Comparison of ENCODE assay signal across 19 cellular contexts in genomic region chr10:21603721-21604120, GRCh38.
"Had no signal": no experiment of that assay in that cellular context is flagged by ENCODE, and none has a peak within 500 bp of the region (broad histone marks: within the 10 kb centered on the region; RNA-seq: fewer than 3 reads in every experiment).

No MANE protein-coding gene starts in this region.

- H3K4me1 ChIP-seq: neural progenitor cell, uterus had no signal

- H3K27me3 ChIP-seq: foreskin keratinocyte, hepatocyte, neural progenitor cell, ovary, spleen, tibial artery, upper lobe of left lung, uterus had no signal

- H3K4me1 Mint-ChIP-seq: neural progenitor cell had no signal

- H3K9me3 ChIP-seq: mucosa of descending colon, ovary, upper lobe of left lung, uterus had no signal

- H3K4me3 ChIP-seq: hepatocyte, mucosa of descending colon, neural progenitor cell, ovary, spleen, tibial artery, upper lobe of left lung, uterus had no signal

- H3K27ac Mint-ChIP-seq: naive thymus-derived CD8-positive, alpha-beta T cell; neural progenitor cell; stimulated activated memory B cell treated with anti-CD40 and anti-IgM and Interleukin-4, amounts not matched to agents 10 μg/mL and 1 μg/mL and 100 μg/mL, for 72 hours; stimulated activated naive CD8-positive, alpha-beta T cell treated with anti-CD3 and anti-CD28 coated beads, Interleukin-15, Interleukin-2, amounts not matched to agents 100 ng/mL and 50 ng/mL, for 24 hours had no signal

- H3K27ac ChIP-seq: foreskin keratinocyte, hepatocyte, neural progenitor cell, ovary, spleen, tibial artery, upper lobe of left lung, uterus had no signal

- H3K27me3 Mint-ChIP-seq: naive thymus-derived CD8-positive, alpha-beta T cell; stimulated activated memory B cell treated with anti-CD40 and anti-IgM and Interleukin-4, amounts not matched to agents 10 μg/mL and 1 μg/mL and 100 μg/mL, for 72 hours; stimulated activated naive CD8-positive, alpha-beta T cell treated with anti-CD3 and anti-CD28 coated beads, Interleukin-15, Interleukin-2, amounts not matched to agents 100 ng/mL and 50 ng/mL, for 24 hours had no signal

- H2AFZ ChIP-seq: hepatocyte, neural progenitor cell had no signal

- H3K36me3 ChIP-seq: ovary, tibial artery, uterus had no signal

- DNase-seq: foreskin keratinocyte; head of caudate nucleus; mucosa of descending colon; naive thymus-derived CD8-positive, alpha-beta T cell; nucleus accumbens; ovary; right cardiac atrium; spleen; stimulated activated CD4-positive, alpha-beta T cell treated with anti-CD3 and anti-CD28 coated beads, Interleukin-15, amount 100 ng/mL, for 24 hours; stimulated activated CD4-positive, alpha-beta T cell treated with anti-CD3 and anti-CD28 coated beads, Interleukin-1b, Interleukin-23, amount 100 ng/mL, for 48 hours; stimulated activated CD4-positive, alpha-beta T cell treated with anti-CD3 and anti-CD28 coated beads, Interleukin-4, amount 100 ng/mL, for 24 hours; tibial artery; upper lobe of left lung; uterus had no signal

- FAIRE-seq: endothelial cell of umbilical vein had no signal

- ATAC-seq: foreskin keratinocyte; mucosa of descending colon; naive thymus-derived CD8-positive, alpha-beta T cell; right cardiac atrium; stimulated activated memory B cell treated with anti-CD40 and anti-IgM and Interleukin-4, amounts not matched to agents 10 μg/mL and 1 μg/mL and 100 μg/mL, for 72 hours had no signal

- H3K4me3 Mint-ChIP-seq: naive thymus-derived CD8-positive, alpha-beta T cell; neural progenitor cell; stimulated activated memory B cell treated with anti-CD40 and anti-IgM and Interleukin-4, amounts not matched to agents 10 μg/mL and 1 μg/mL and 100 μg/mL, for 72 hours; stimulated activated naive CD8-positive, alpha-beta T cell treated with anti-CD3 and anti-CD28 coated beads, Interleukin-15, Interleukin-2, amounts not matched to agents 100 ng/mL and 50 ng/mL, for 24 hours had no signal

- H3K4me2 ChIP-seq: hepatocyte, neural progenitor cell had no signal

- H3K9ac ChIP-seq: neural progenitor cell had no signal
